1 cellular context compared by ENCODE assay signal in genomic region chr22:46933040-46933439, GRCh38.
TF ChIP-seq lines count a peak whose summit lies in the region.

No MANE protein-coding gene starts in this region.

TF ChIP-seq in H1, 55 proteins besides CTCF, POLR2A, EP300 and RAD21:
- TF ChIP-seq TBP (IDR thresholded peaks at IDR 0.05; ENCODE audit: low read depth, low read length) (no peak), EGR1 (IDR thresholded peaks at IDR 0.05; ENCODE audit: borderline replicate concordance, low read depth, low read length) (no peak)
TF ChIP-seq in H1: peak in this region for 0.
